In genomic region chr12:57637364-57637763, GRCh38 we compare ENCODE assay signal across 23 cellular contexts. TPM values are rescaled to one million over a fixed set of nuclear protein-coding genes. Genes with fewer than 3 reads are reported as not detected.
DNase-seq lines count a peak whose midpoint lies in the region; ATAC-seq and TF ChIP-seq lines count a peak whose summit lies in the region.
"Had no signal": no experiment of that assay in that cellular context is flagged by ENCODE, and none has a peak within 500 bp of the region (broad histone marks: within the 10 kb centered on the region; RNA-seq: fewer than 3 reads in every experiment).

No MANE protein-coding gene starts in this region.

- H3K27ac ChIP-seq in OCI-LY1 (ENCODE audit: low read depth, low read length, poor library complexity, severe bottlenecking) (no peak overlapping the region), endodermal cell (ENCODE audit: low read depth, low read length) (no peak overlapping the region), gastrocnemius medialis (no peak overlapping the region)
- H3K27ac ChIP-seq: esophagus squamous epithelium, spleen, thoracic aorta had no signal

- H3K4me3 Mint-ChIP-seq in endodermal cell = no peak overlapping the region
- H3K4me3 Mint-ChIP-seq: activated naive CD8-positive, alpha-beta T cell treated with anti-CD3 and anti-CD28 coated beads for 36 hours; GM23338 had no signal

- H2AFZ ChIP-seq in OCI-LY1 (ENCODE audit: low read length) = no peak overlapping the region
- H2AFZ ChIP-seq: GM23338 had no signal

- H3K9me2 ChIP-seq in OCI-LY1 (ENCODE audit: low read depth, low read length) = no peaks in the 10 kb centered on the region

- peaks cover 51% of the 10 kb centered on the region for H3K27me3 Mint-ChIP-seq in endodermal cell (ENCODE audit: insufficient read depth)

- no peaks in the 10 kb centered on the region for H3K79me2 ChIP-seq in OCI-LY1 (ENCODE audit: insufficient read depth, low read length)

- H3K4me1 Mint-ChIP-seq in endodermal cell = no peaks in the 10 kb centered on the region

- in situ Hi-C loops in gastrocnemius medialis (cut with MboI; ENCODE audit: low sequenced_read_pairs in 4 of 4) = no loop called here

- H3K9ac ChIP-seq in OCI-LY1 (ENCODE audit: low read length) (no peak overlapping the region), endodermal cell (ENCODE audit: extremely low read depth, low read length, poor library complexity, severe bottlenecking) (no peak overlapping the region)

- WGBS in endodermal cell (ENCODE audit: insufficient coverage in 1 of 2, insufficient read length in 1 of 2), 2 experiments = 83% methylated on average over 2 of the region's 3 CpGs; no CpG with 5 or more reads in 1 of the 2 experiments

- H3K27me3 ChIP-seq in OCI-LY1 (ENCODE audit: insufficient read depth, low read length) (no peaks in the 10 kb centered on the region), endodermal cell (ENCODE audit: control insufficient read depth, insufficient read depth, low read length, poor library complexity, severe bottlenecking) (peaks cover 36% of the 10 kb centered on the region), gastrocnemius medialis (peaks cover 0 to 4% (median 0%) of the 10 kb centered on the region in 3 donors)

- H3K4me3 ChIP-seq in OCI-LY1 (ENCODE audit: low read depth, low read length, poor library complexity, severe bottlenecking) (no peak overlapping the region), endodermal cell (ENCODE audit: low read length) (no peak overlapping the region), gastrocnemius medialis (no peak overlapping the region)
- H3K4me3 ChIP-seq: esophagus squamous epithelium, GM23338, spleen, thoracic aorta had no signal

- H3K36me3 Mint-ChIP-seq in endodermal cell (ENCODE audit: low read depth) = no peaks in the 10 kb centered on the region
- H3K36me3 Mint-ChIP-seq: activated naive CD8-positive, alpha-beta T cell treated with anti-CD3 and anti-CD28 coated beads for 36 hours had no signal

- intact Hi-C loops in gastrocnemius medialis (cut with DNase I; ENCODE audit: low total_unique reads) = no loop called here

- ATAC-seq in gastrocnemius medialis = no peak
- ATAC-seq: GM23338, Panc1 had no signal

- no peak overlapping the region for H3K27ac Mint-ChIP-seq in endodermal cell
- H3K27ac Mint-ChIP-seq: activated naive CD8-positive, alpha-beta T cell treated with anti-CD3 and anti-CD28 coated beads for 36 hours; GM23338 had no signal

- TF ChIP-seq CTCF in OCI-LY1 (IDR thresholded peaks at IDR 0.05; ENCODE audit: low read length) (0 out of 2 replicates have a peak, but pooled peaks have one; percentile 13), endodermal cell (conservative IDR thresholded peaks at IDR 0.05) (peak; percentile 46), gastrocnemius medialis (IDR thresholded peaks at IDR 0.05 in 4 of 5, conservative IDR thresholded peaks at IDR 0.05 in 1 of 5) (no peak)

- no peak overlapping the region for H3K4me2 ChIP-seq in OCI-LY1 (ENCODE audit: low read length)
- H3K4me2 ChIP-seq: GM23338 had no signal

- H3F3A ChIP-seq in OCI-LY1 (ENCODE audit: insufficient read depth, low read length) = no peaks in the 10 kb centered on the region

- peaks cover 11% of the 10 kb centered on the region for H3K9me3 Mint-ChIP-seq in endodermal cell
- H3K9me3 Mint-ChIP-seq: activated naive CD8-positive, alpha-beta T cell treated with anti-CD3 and anti-CD28 coated beads for 36 hours had no signal

- H3K4me1 ChIP-seq in OCI-LY1 (ENCODE audit: insufficient read depth, low read length, severe bottlenecking) (peaks cover 10% of the 10 kb centered on the region), endodermal cell (ENCODE audit: control insufficient read depth, insufficient read depth, low read length) (no peaks in the 10 kb centered on the region), gastrocnemius medialis (peaks cover 0 to 6% of the 10 kb centered on the region in 2 donors)
- H3K4me1 ChIP-seq: Caco-2 had no signal

- DNase-seq in AML-193 (lab: John Stamatoyannopoulos, UW) (peak; percentile 23 to 25), GM03348 (ENCODE audit: low spot score) (peak; percentile 4), endodermal cell (peak; percentile 26), C1 segment of cervical spinal cord (lab: John Stamatoyannopoulos, UW) (no peak), gastrocnemius medialis (no peak)
- DNase-seq in stimulated activated CD4-positive, alpha-beta T cell treated with anti-CD3 and anti-CD28 coated beads, Interleukin-4, amount 100 ng/mL, for 24 hours = no peak
- DNase-seq: activated CD4-positive, alpha-beta T cell treated with anti-CD3 and anti-CD28 coated beads, Interleukin-2, amount 50 U/mL, for 48 hours; activated CD8-positive, alpha-beta memory T cell treated with anti-CD3 and anti-CD28 coated beads, Interleukin-2, amount 50 U/mL, for 48 hours; activated naive CD8-positive, alpha-beta T cell treated with anti-CD3 and anti-CD28 coated beads for 36 hours; Caco-2; effector memory CD4-positive, alpha-beta T cell; esophagus squamous epithelium; kidney glomerular epithelial cell; NCI-H187; NCI-H748 treated with DMSO at 0.1 percent for 48 hours; spleen; stimulated activated CD4-positive, alpha-beta T cell treated with anti-CD3 and anti-CD28 coated beads, Interleukin-4, amount 100 ng/mL, for 1 hour; stimulated activated naive CD4-positive, alpha-beta T cell treated with Interleukin-2 at 50 U/mL for 16 hours had no signal

- no peaks in the 10 kb centered on the region for H4K20me1 ChIP-seq in OCI-LY1 (ENCODE audit: insufficient read depth, low read length)

- TF ChIP-seq POLR2A in gastrocnemius medialis (IDR thresholded peaks at IDR 0.05) = no peak

- H3K9me3 ChIP-seq in OCI-LY1 (ENCODE audit: low read length) = no peaks in the 10 kb centered on the region
- H3K9me3 ChIP-seq in endodermal cell (ENCODE audit: control insufficient read depth, low read length) = no peaks in the 10 kb centered on the region
- H3K9me3 ChIP-seq in gastrocnemius medialis = no peaks in the 10 kb centered on the region
- H3K9me3 ChIP-seq: Caco-2, esophagus squamous epithelium, spleen, thoracic aorta had no signal

- H3K36me3 ChIP-seq in OCI-LY1 (ENCODE audit: insufficient read depth, low read length) (no peaks in the 10 kb centered on the region), endodermal cell (ENCODE audit: control insufficient read depth, insufficient read depth, low read length) (no peaks in the 10 kb centered on the region), gastrocnemius medialis (no peaks in the 10 kb centered on the region)
- H3K36me3 ChIP-seq: esophagus squamous epithelium, spleen, thoracic aorta had no signal

RNA-seq across cellular contexts. Expression of gene B4GALNT1, which starts 4.4 kb away (rescaled TPM):
- total RNA-seq in endodermal cell (under 1 TPM; 0.49 to 0.66 TPM), gastrocnemius medialis (10 to 100 TPM; 13.2 to 25.5 (median 16.6) TPM)
- polyA plus RNA-seq in endodermal cell (2013, experiment 1 of 2) = 5.2 TPM
- 5.2 TPM for polyA plus RNA-seq in endodermal cell (2013, experiment 2 of 2)
- total RNA-seq: lung microvascular endothelial cell had no signal

RNA-seq across cellular contexts. Expression of gene ARHGEF25, which starts 26.1 kb away (rescaled TPM):
- total RNA-seq in endodermal cell (10 to 100 TPM; 12.7 to 20.1 TPM), gastrocnemius medialis (1 to 10 TPM; 1.9 to 3.3 (median 2.4) TPM)
- polyA plus RNA-seq in endodermal cell (2013, experiment 1 of 2) = 45.1 TPM
- 39.1 TPM for polyA plus RNA-seq in endodermal cell (2013, experiment 2 of 2)

RNA-seq across cellular contexts. Expression of gene DTX3, which starts 32.7 kb away (rescaled TPM):
- 10 to 100 TPM; 59.6 to 62.6 TPM for total RNA-seq in endodermal cell
- polyA plus RNA-seq in endodermal cell (2013, experiment 1 of 2) = 103 TPM
- 88.7 TPM for polyA plus RNA-seq in endodermal cell (2013, experiment 2 of 2)
- 10 to 100 TPM in 1 of 4 donors, 1 to 10 TPM in 3; 3.5 to 13.8 (median 6.8) TPM for total RNA-seq in gastrocnemius medialis

RNA-seq across cellular contexts. Expression of gene PIP4K2C, which starts 46.4 kb away (rescaled TPM):
- total RNA-seq in endodermal cell (10 to 100 TPM; 40.9 to 45.5 TPM), gastrocnemius medialis (10 to 100 TPM; 11.2 to 22.0 (median 14.6) TPM)
- 20.1 TPM for polyA plus RNA-seq in endodermal cell (2013, experiment 1 of 2)
- polyA plus RNA-seq in endodermal cell (2013, experiment 2 of 2) = 19.4 TPM

RNA-seq across cellular contexts. Expression of gene OS9, which starts 56.6 kb away (rescaled TPM):
- 100 to 1,000 TPM; 108 to 142 TPM for total RNA-seq in endodermal cell
- 114 TPM for polyA plus RNA-seq in endodermal cell (2013, experiment 1 of 2)
- 101 TPM for polyA plus RNA-seq in endodermal cell (2013, experiment 2 of 2)
- 100 to 1,000 TPM in 3 of 4 donors, 10 to 100 TPM in 1; 77.0 to 152 (median 106) TPM for total RNA-seq in gastrocnemius medialis

Comparison
In these comparisons a context has a peak if more than half of its experiments do, and no peak if none do; other contexts are left out.
1. DNase-seq: peak in AML-193 (2 of 2), GM03348 (single experiment) and endodermal cell (single experiment); none in C1 segment of cervical spinal cord (0 of 14), gastrocnemius medialis (0 of 2) and stimulated activated CD4-positive, alpha-beta T cell treated with anti-CD3 and anti-CD28 coated beads, Interleukin-4, amount 100 ng/mL, for 24 hours (single experiment).
2. CTCF ChIP-seq: peak in OCI-LY1 (single experiment) and endodermal cell (single experiment); none in gastrocnemius medialis (0 of 5).
3. RNA of gene B4GALNT1, which starts 4.4 kb away (total RNA-seq): 13.2 to 25.5 TPM in gastrocnemius medialis; 0.49 to 0.66 TPM in endodermal cell; every median in the first group is over 4 times any median in the second.
4. RNA of gene DTX3, which starts 32.7 kb away (total RNA-seq): 59.6 to 62.6 TPM in endodermal cell; 3.5 to 13.8 TPM in gastrocnemius medialis; every median in the first group is over 4 times any median in the second.